ENCODE assay signal across 9 cellular contexts in the genomic region with DNA sequence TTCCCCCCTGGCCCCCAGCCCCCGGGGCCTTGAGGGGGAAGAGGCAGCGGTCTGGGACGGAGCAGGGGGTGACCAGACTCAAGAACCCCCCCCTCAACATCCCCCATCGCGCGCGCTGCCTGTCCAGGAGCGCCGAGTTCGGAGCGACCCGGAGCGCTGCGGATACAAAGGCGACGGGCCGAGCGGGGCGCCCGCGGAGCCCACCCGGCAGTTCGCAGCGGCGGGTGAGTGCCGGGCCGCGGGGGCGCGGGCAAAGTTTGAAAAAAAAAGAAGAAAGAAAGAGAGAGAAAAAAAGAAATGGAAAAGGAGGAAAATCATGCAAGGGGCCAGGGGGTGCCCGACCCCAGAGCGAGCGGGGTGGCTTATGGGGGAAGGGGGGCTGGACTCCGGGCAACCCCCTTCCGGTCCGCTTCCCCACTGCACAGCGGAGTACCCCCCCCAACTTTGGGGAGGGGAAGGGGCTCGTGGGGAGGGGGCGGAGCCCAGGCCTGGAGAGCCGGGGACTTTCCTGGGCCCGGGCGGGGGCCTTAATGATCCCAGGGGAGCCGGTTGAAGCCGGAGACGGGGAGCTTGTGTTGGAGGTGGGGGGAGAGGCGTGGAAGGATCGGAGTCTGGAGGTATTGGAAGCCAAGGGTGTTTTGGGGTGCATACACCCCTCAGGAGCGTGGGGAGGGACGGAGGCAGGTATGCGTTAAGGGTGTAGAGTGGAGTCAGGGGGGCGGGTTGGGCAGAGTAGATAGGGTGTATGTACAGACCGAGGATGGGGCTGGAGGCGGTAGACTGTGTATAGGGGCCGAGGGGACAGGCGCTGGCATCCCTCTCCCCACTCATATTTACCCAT. TPM values are rescaled to one million over a fixed set of nuclear protein-coding genes. Genes with fewer than 3 reads are reported as not detected.
DNase-seq lines count a peak whose midpoint lies in the region; FAIRE-seq and TF ChIP-seq lines count a peak whose summit lies in the region.
"Had no signal": no experiment of that assay in that cellular context is flagged by ENCODE, and none has a peak within 500 bp of the region (broad histone marks: within the 10 kb centered on the region; RNA-seq: fewer than 3 reads in every experiment).

No MANE protein-coding gene starts in this region.

- H3K36me3 ChIP-seq in breast epithelium (no peaks in the 10 kb centered on the region), kidney epithelial cell (ENCODE audit: control insufficient read depth, insufficient read depth, low read length) (no peaks in the 10 kb centered on the region)

- H3K4me3 Mint-ChIP-seq in MCF 10A (ENCODE audit: unreplicated experiment) = no peak overlapping the region

- BruUV-seq in MCF 10A (replicated peaks; lab: Mats Ljungman, UMichigan) = no TSS peak

- no peak for FAIRE-seq in GM12891 (lab: Jason Lieb, UNC)
- FAIRE-seq: GM18507 had no signal

- TF ChIP-seq CTCF in breast epithelium (IDR thresholded peaks at IDR 0.05) (no peak), MCF 10A (IDR thresholded peaks at IDR 0.05; ENCODE audit: unreplicated experiment) (no peak), astrocyte of the cerebellum (IDR thresholded peaks at IDR 0.05; ENCODE audit: low read depth, low read length, missing control alignments) (no peak), kidney epithelial cell (IDR thresholded peaks at IDR 0.05; ENCODE audit: insufficient read depth, low read length, poor library complexity, severe bottlenecking) (no peak)

- CTCF ChIA-PET in MCF 10A (lab: Yijun Ruan, JAX) = interaction anchor here (0.7 to 1.4 kb wide), 2 partner anchors 16 to 212 kb away, joined by 3 to 6 read pairs; no protein-coding TSS in a partner anchor

- POLR2A ChIA-PET in MCF 10A (lab: Yijun Ruan, JAX) = no interaction called here

- H3K9me3 ChIP-seq in breast epithelium = no peaks in the 10 kb centered on the region

- H3K4me3 ChIP-seq in breast epithelium = peak overlapping the region; percentile 63 to 93 (median 85)
- H3K4me3 ChIP-seq in astrocyte of the cerebellum (ENCODE audit: low read depth, low read length) = peak overlapping the region; percentile 82
- peak overlapping the region; percentile 48 for H3K4me3 ChIP-seq in kidney epithelial cell (ENCODE audit: low read depth, low read length)

- H3K36me3 Mint-ChIP-seq in MCF 10A (ENCODE audit: insufficient read depth, unreplicated experiment) = no peaks in the 10 kb centered on the region

- H3K9me3 Mint-ChIP-seq in MCF 10A (ENCODE audit: unreplicated experiment) = no peaks in the 10 kb centered on the region

- H3K27ac Mint-ChIP-seq in MCF 10A (ENCODE audit: low read depth, unreplicated experiment) = no peak overlapping the region

- in situ Hi-C loops in astrocyte of the cerebellum (cut with HindIII; ENCODE audit: low sequenced_read_pairs) = no loop called here

- no peaks in the 10 kb centered on the region for H3K27me3 ChIP-seq in breast epithelium
- H3K27me3 ChIP-seq in kidney epithelial cell (ENCODE audit: control insufficient read depth, insufficient read depth, low read length) = no peaks in the 10 kb centered on the region

- H3K4me1 Mint-ChIP-seq in MCF 10A (ENCODE audit: insufficient read depth, unreplicated experiment) = peaks cover 7% of the 10 kb centered on the region

- intact Hi-C loops in breast epithelium (cut with DNase I; ENCODE audit: low total_unique reads) (no loop called here), MCF 10A (cut with micrococcal nuclease) (no loop called here)

- H3K27ac ChIP-seq in breast epithelium = peak overlapping the region; percentile 69 to 76
- peak overlapping the region; percentile 79 for H3K27ac ChIP-seq in substantia nigra (ENCODE audit: low read depth, low read length, poor library complexity, severe bottlenecking)

- H3K4me1 ChIP-seq in breast epithelium = no peaks in the 10 kb centered on the region

- DNase-seq in breast epithelium (ENCODE audit: low spot score in 2 of 2) (no peak), MCF 10A (ENCODE audit: unreplicated experiment) (no peak), astrocyte of the cerebellum (ENCODE audit: low read depth) (no peak), kidney epithelial cell (ENCODE audit: low read depth) (no peak), substantia nigra (lab: John Stamatoyannopoulos, UW) (peak in 13 of 49 donors; percentile 13 to 53 (median 34)), GM12891 (ENCODE audit: insufficient read length, low spot score) (no peak), dermis blood vessel endothelial cell (no peak)
- no peak for DNase-seq in central memory CD4-positive, alpha-beta T cell

- H3K27me3 Mint-ChIP-seq in MCF 10A (ENCODE audit: insufficient read depth, unreplicated experiment) = peaks cover 16% of the 10 kb centered on the region

- TF ChIP-seq POLR2A in breast epithelium (IDR thresholded peaks at IDR 0.05) = no peak
- TF ChIP-seq POLR2A in GM12891 (IDR thresholded peaks at IDR 0.05; ENCODE audit: low read depth, low read length) = no peak

TF ChIP-seq in GM12891, 5 proteins besides CTCF, POLR2A, EP300 and RAD21:
- no peak for TF ChIP-seq SPI1 (IDR thresholded peaks at IDR 0.05; ENCODE audit: low read depth, low read length)
- TF ChIP-seq POU2F2 (IDR thresholded peaks at IDR 0.05; ENCODE audit: low read depth, low read length) = no peak
- TF ChIP-seq TAF1 (IDR thresholded peaks at IDR 0.05; ENCODE audit: low read depth, low read length) = no peak
- no peak for TF ChIP-seq PAX5 (IDR thresholded peaks at IDR 0.05; ENCODE audit: insufficient read depth, low read length, severe bottlenecking)
- TF ChIP-seq POLR2AphosphoS5 (IDR thresholded peaks at IDR 0.05; ENCODE audit: low read depth, low read length) = no peak

RNA-seq across cellular contexts. Expression of a gene that starts 0.5 kb away (rescaled TPM):
- total RNA-seq in breast epithelium (1 to 10 TPM in 2 of 3 donors, under 1 TPM in 1; 0.48 to 7.6 (median 5.6) TPM), MCF 10A (2022) (0.26 and 0.27 TPM in 2 replicates), kidney epithelial cell (17.0 and 18.2 TPM in 2 replicates), dermis blood vessel endothelial cell (under 0.01 and 0.05 TPM in 2 replicates)
- polyA plus RNA-seq in GM12891 (2012; ENCODE audit: low read depth, missing spikeins) = 0.78 TPM

RNA-seq across cellular contexts. Expression of a gene that starts 34.0 kb away (rescaled TPM):
- under 1 TPM in 1 of 3 donors, not detected in 2; 0.15 TPM for total RNA-seq in breast epithelium
- 0.12 and 0.20 TPM in 2 replicates for total RNA-seq in MCF 10A (2022)
- total RNA-seq in kidney epithelial cell = 0.08 TPM in 1 of 2 replicates, not detected in the other
- polyA plus RNA-seq in GM12891 (2012; ENCODE audit: low read depth, missing spikeins) = 1.3 TPM
- under 0.01 and 0.05 TPM in 2 replicates for total RNA-seq in dermis blood vessel endothelial cell

RNA-seq across cellular contexts. Expression of a gene that starts 57.7 kb away (rescaled TPM):
- total RNA-seq in breast epithelium (10 to 100 TPM; 66.4 to 83.5 (median 76.0) TPM), MCF 10A (2022) (125 and 129 TPM in 2 replicates), kidney epithelial cell (71.9 and 91.3 TPM in 2 replicates), dermis blood vessel endothelial cell (80.2 and 117 TPM in 2 replicates)
- 48.4 TPM for polyA plus RNA-seq in GM12891 (2012; ENCODE audit: low read depth, missing spikeins)

RNA-seq across cellular contexts. Expression of a gene that starts 57.8 kb away (rescaled TPM):
- total RNA-seq in breast epithelium (100 to 1,000 TPM; 138 to 170 (median 153) TPM), MCF 10A (2022) (273 and 353 TPM in 2 replicates), kidney epithelial cell (130 and 152 TPM in 2 replicates), dermis blood vessel endothelial cell (248 and 276 TPM in 2 replicates)
- 78.7 TPM for polyA plus RNA-seq in GM12891 (2012; ENCODE audit: low read depth, missing spikeins)
